11 cellular contexts compared by ENCODE assay signal in genomic region chr9:92100237-92100911, GRCh38. TPM values are rescaled to one million over a fixed set of nuclear protein-coding genes. Genes with fewer than 3 reads are reported as not detected.
DNase-seq lines count a peak whose midpoint lies in the region; ATAC-seq lines count a peak whose summit lies in the region.
"Had no signal": no experiment of that assay in that cellular context is flagged by ENCODE, and none has a peak within 500 bp of the region (broad histone marks: within the 10 kb centered on the region; RNA-seq: fewer than 3 reads in every experiment).

No MANE protein-coding gene starts in this region.

- ATAC-seq in HG02588 (IDR thresholded peaks at IDR 0.05; ENCODE audit: unreplicated experiment) (no peak), GM19351 (IDR thresholded peaks at IDR 0.05; ENCODE audit: unreplicated experiment) (no peak), GM19463 (IDR thresholded peaks at IDR 0.05; ENCODE audit: unreplicated experiment) (no peak)
- no peak for ATAC-seq in stimulated activated naive CD8-positive, alpha-beta T cell treated with anti-CD3 and anti-CD28 coated beads, Interleukin-15, Interleukin-2, amounts not matched to agents 100 U/mL and 50 U/mL, for 24 hours

- DNase-seq in EH (ENCODE audit: low read depth) = peak; percentile 89
- peak; percentile 77 for DNase-seq in LoVo (ENCODE audit: low spot score)
- peak; percentile 47 for DNase-seq in dedifferentiated amniotic fluid mesenchymal stem cell (ENCODE audit: extremely low spot score)
- peak; percentile 64 for DNase-seq in myocyte (ENCODE audit: low read depth)
- DNase-seq in stimulated activated naive CD8-positive, alpha-beta T cell treated with anti-CD3 and anti-CD28 coated beads, Interleukin-15, Interleukin-2, amounts not matched to agents 100 U/mL and 50 U/mL, for 24 hours = no peak
- DNase-seq: NCI-H1092, right lobe of liver, SJCRH30 had no signal

RNA-seq across cellular contexts. Expression of gene SPTLC1, which starts 14.8 kb away (rescaled TPM):
- 60.3 and 66.4 TPM in 2 replicates for total RNA-seq in myocyte
- 41.6 TPM for polyA plus RNA-seq in myocyte (2012)
